In genomic region chr12:132084681-132085635, GRCh38 we compare ENCODE assay signal across 1 cellular context.
TF ChIP-seq lines count a peak whose summit lies in the region.

No MANE protein-coding gene starts in this region.

TF ChIP-seq in K562, 482 proteins besides CTCF, POLR2A, EP300 and RAD21 (continued from another document and continues in another):
- TF ChIP-seq E2F1 (CRISPR knock-in tag; IDR thresholded peaks at IDR 0.05) = 0 out of 2 replicates have a peak, but pooled peaks have one; percentile 37
- TF ChIP-seq TAF1 (IDR thresholded peaks at IDR 0.05; ENCODE audit: control insufficient read depth, extremely low read depth, insufficient read depth, low read length, severe bottlenecking) = peak; percentile 17
- no peak for TF ChIP-seq ATF3 (IDR thresholded peaks at IDR 0.05)
- TF ChIP-seq ATF3 (CRISPR knock-in tag; conservative IDR thresholded peaks at IDR 0.05) = no peak
- TF ChIP-seq FOXP4 (CRISPR knock-in tag; IDR thresholded peaks at IDR 0.05; ENCODE audit: borderline replicate concordance) = 0 out of 2 replicates have a peak, but pooled peaks have one; percentile 49
- no peak for TF ChIP-seq FOXM1 (IDR thresholded peaks at IDR 0.05; ENCODE audit: low read depth)
- TF ChIP-seq FOXM1 (CRISPR knock-in tag; IDR thresholded peaks at IDR 0.05; ENCODE audit: low read depth) = peak; percentile 21; the same call in 1 of the 2 replicates
- TF ChIP-seq ZNF354B (CRISPR knock-in tag; IDR thresholded peaks at IDR 0.05) = no peak
- no peak for TF ChIP-seq BRF2 (IDR thresholded peaks at IDR 0.05; ENCODE audit: borderline replicate concordance, insufficient read depth, insufficient read length)
- peak; percentile 18 for TF ChIP-seq RBBP5 (IDR thresholded peaks at IDR 0.05; ENCODE audit: borderline replicate concordance, insufficient read depth, low read length, poor library complexity, severe bottlenecking)
- no peak for TF ChIP-seq PURB (CRISPR knock-in tag; IDR thresholded peaks at IDR 0.05; ENCODE audit: low read depth)
- no peak for TF ChIP-seq SMARCA5 (IDR thresholded peaks at IDR 0.05)
- peak; percentile 79 for TF ChIP-seq ZKSCAN1 (IDR thresholded peaks at IDR 0.05; ENCODE audit: low read depth, low read length)
- TF ChIP-seq MLLT1 (IDR thresholded peaks at IDR 0.05) = peak in 1 of 2 experiments; percentile 16; a peak in 1 of 4 replicates
- TF ChIP-seq HMGN3 (IDR thresholded peaks at IDR 0.05; ENCODE audit: borderline replicate concordance, extremely low read depth, insufficient read length, low read depth, low read length) = peak; percentile 49
- no peak for TF ChIP-seq SRF (CRISPR knock-in tag; IDR thresholded peaks at IDR 0.05)
- TF ChIP-seq ZNF318 (IDR thresholded peaks at IDR 0.05; ENCODE audit: borderline replicate concordance in 1 of 2, low read depth in 1 of 2) = peak in 1 of 2 experiments; percentile 64; a peak in 2 of 4 replicates
- TF ChIP-seq POLR2B (IDR thresholded peaks at IDR 0.05; ENCODE audit: low read depth, partially characterized antibody) = peak; percentile 50
- TF ChIP-seq SREBF2 (CRISPR knock-in tag; IDR thresholded peaks at IDR 0.05) = peak; percentile 85; the same call in 1 of the 2 replicates
- TF ChIP-seq ZSCAN32 (CRISPR knock-in tag; IDR thresholded peaks at IDR 0.05) = no peak
- TF ChIP-seq BRF1 (IDR thresholded peaks at IDR 0.05; ENCODE audit: borderline replicate concordance, extremely low read depth, insufficient read length) = no peak
- TF ChIP-seq ZNF431 (CRISPR knock-in tag; IDR thresholded peaks at IDR 0.05) = 0 out of 2 replicates have a peak, but pooled peaks have one; percentile 28
- TF ChIP-seq JUND (IDR thresholded peaks at IDR 0.05; ENCODE audit: borderline replicate concordance, low read depth, low read length) = peak; percentile 48
- TF ChIP-seq JUND (tag; IDR thresholded peaks at IDR 0.05; ENCODE audit: borderline replicate concordance, low read depth, low read length) = no peak; the same call in 2 of the 3 replicates
- 0 out of 2 replicates have a peak, but pooled peaks have one; percentile 20 for TF ChIP-seq TCF7 (IDR thresholded peaks at IDR 0.05; ENCODE audit: borderline replicate concordance)
- peak; percentile 6 for TF ChIP-seq AFF4 (CRISPR knock-in tag; IDR thresholded peaks at IDR 0.05)
- TF ChIP-seq CXXC5 (CRISPR knock-in tag; IDR thresholded peaks at IDR 0.05) = peak; percentile 97
- TF ChIP-seq ZNF589 (CRISPR knock-in tag; IDR thresholded peaks at IDR 0.05; ENCODE audit: low read depth) = no peak
- TF ChIP-seq MIER1 (IDR thresholded peaks at IDR 0.05; ENCODE audit: low read depth) = peak; percentile 47; the same call in 1 of the 2 replicates
- peak; percentile 72 for TF ChIP-seq ESRRA (IDR thresholded peaks at IDR 0.05; ENCODE audit: borderline replicate concordance, low read depth)
- 0 out of 2 replicates have a peak, but pooled peaks have one; percentile 39 for TF ChIP-seq ZNF740 (CRISPR knock-in tag; IDR thresholded peaks at IDR 0.05)
- peak in 1 of 2 experiments; percentile 41; a peak in 1 of 4 replicates for TF ChIP-seq ZNF740 (tag; IDR thresholded peaks at IDR 0.05)
- peak; percentile 58 for TF ChIP-seq ATF7 (IDR thresholded peaks at IDR 0.05)
- TF ChIP-seq ADNP (tag; IDR thresholded peaks at IDR 0.05) = no peak
- TF ChIP-seq WHSC1 (IDR thresholded peaks at IDR 0.05; ENCODE audit: low read length) = no peak
- no peak for TF ChIP-seq SAP30 (IDR thresholded peaks at IDR 0.05; ENCODE audit: borderline replicate concordance, insufficient read depth, low read depth, low read length, poor library complexity, severe bottlenecking)
- TF ChIP-seq IRF1 (CRISPR knock-in tag; IDR thresholded peaks at IDR 0.05; ENCODE audit: borderline replicate concordance) = no peak
- 0 out of 2 replicates have a peak, but pooled peaks have one; percentile 59 for TF ChIP-seq POLR2AphosphoS5 (IDR thresholded peaks at IDR 0.05; ENCODE audit: control insufficient read depth, insufficient read depth, low read depth, low read length)
